ENCODE assay signal across 7 cellular contexts in the genomic region with DNA sequence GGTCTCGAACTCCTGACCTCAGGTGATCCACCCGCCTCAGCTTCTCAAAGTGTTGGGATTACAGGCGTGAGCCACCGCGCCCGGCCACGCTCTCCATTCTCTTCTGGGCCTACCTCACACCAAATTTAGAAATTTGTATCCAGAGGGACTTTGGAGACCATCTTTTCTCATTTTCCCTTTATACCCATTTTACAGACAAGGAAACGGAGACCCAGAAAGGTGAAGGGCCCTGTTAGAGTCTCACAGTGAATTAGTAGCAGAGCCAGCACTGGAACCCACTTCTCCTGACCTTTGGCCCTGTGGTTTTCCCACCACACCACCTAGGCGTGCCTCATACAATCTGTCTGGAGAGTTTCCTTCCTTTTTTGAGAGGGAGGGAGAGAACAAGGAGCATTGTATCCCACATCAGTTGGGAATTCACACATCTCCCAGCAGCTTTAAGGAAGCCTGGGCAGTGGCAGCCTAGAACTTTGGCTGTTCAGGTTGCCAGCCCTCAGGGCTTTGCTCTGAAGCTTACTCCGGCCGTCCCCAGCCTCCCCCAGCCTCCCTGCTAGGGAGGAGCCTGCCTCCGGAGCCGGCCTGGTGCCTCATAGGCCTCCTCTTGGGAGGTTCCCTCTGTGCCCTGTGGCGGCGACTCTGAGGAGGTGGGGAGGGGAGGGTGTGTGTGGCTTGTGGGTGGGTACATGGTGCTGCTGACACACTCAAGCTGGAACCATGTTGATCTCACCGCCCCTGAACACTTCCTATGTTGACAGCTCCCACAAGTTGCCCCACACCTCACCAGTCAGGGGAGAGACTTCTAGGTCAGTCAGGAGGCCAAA. TPM values are rescaled to one million over a fixed set of nuclear protein-coding genes. Genes with fewer than 3 reads are reported as not detected.
DNase-seq lines count a peak whose midpoint lies in the region; ATAC-seq, FAIRE-seq and TF ChIP-seq lines count a peak whose summit lies in the region.

No MANE protein-coding gene starts in this region.

- TF ChIP-seq CTCF in RWPE1 (conservative IDR thresholded peaks at IDR 0.05; ENCODE audit: low read depth): no peak
- no peak for TF ChIP-seq CTCF in tibial nerve (IDR thresholded peaks at IDR 0.05)
- TF ChIP-seq CTCF in GM10248 (IDR thresholded peaks at IDR 0.05; ENCODE audit: control extremely low read depth, extremely low read depth, low read depth, missing control alignments): no peak

- H3K36me3 Mint-ChIP-seq in activated naive CD4-positive, alpha-beta T cell treated with anti-CD3 and anti-CD28 coated beads, Interleukin-2, amount 10 ng/mL, durations not matched to agents 7 days and 5 days: peaks cover 83% of the 10 kb centered on the region

- TF ChIP-seq POLR2A in tibial nerve (IDR thresholded peaks at IDR 0.05): no peak

- H3K27me3 Mint-ChIP-seq in activated naive CD4-positive, alpha-beta T cell treated with anti-CD3 and anti-CD28 coated beads, Interleukin-2, amount 10 ng/mL, durations not matched to agents 7 days and 5 days: no peaks in the 10 kb centered on the region

- H3K36me3 ChIP-seq in tibial nerve: peaks cover 11 to 100% (median 50%) of the 10 kb centered on the region in 3 donors

- H3K27ac ChIP-seq in RWPE1 (peak overlapping the region; percentile 93), tibial nerve (peak overlapping the region in 3 of 4 donors; percentile 56 to 86 (median 57))

- no peak overlapping the region for H3K4me3 ChIP-seq in tibial nerve

- peaks cover 82% of the 10 kb centered on the region for H3K4me1 Mint-ChIP-seq in activated naive CD4-positive, alpha-beta T cell treated with anti-CD3 and anti-CD28 coated beads, Interleukin-2, amount 10 ng/mL, durations not matched to agents 7 days and 5 days

- no peak for FAIRE-seq in GM19239 (lab: Jason Lieb, UNC)

- H3K4me3 Mint-ChIP-seq in activated naive CD4-positive, alpha-beta T cell treated with anti-CD3 and anti-CD28 coated beads, Interleukin-2, amount 10 ng/mL, durations not matched to agents 7 days and 5 days: no peak overlapping the region

- H3K27ac Mint-ChIP-seq in activated naive CD4-positive, alpha-beta T cell treated with anti-CD3 and anti-CD28 coated beads, Interleukin-2, amount 10 ng/mL, durations not matched to agents 7 days and 5 days: peak overlapping the region; percentile 69

- DNase-seq in RWPE1 (ENCODE audit: low spot score): no peak
- peak; percentile 51 for DNase-seq in activated naive CD4-positive, alpha-beta T cell treated with anti-CD3 and anti-CD28 coated beads, Interleukin-2, amount 10 ng/mL, durations not matched to agents 7 days and 5 days
- DNase-seq in left lobe of liver (ENCODE audit: low spot score): no peak
- no peak for DNase-seq in tibial nerve (ENCODE audit: low spot score in 2 of 2)
- no peak for DNase-seq in GM10248 (ENCODE audit: extremely low spot score)
- no peak for DNase-seq in GM19239 (ENCODE audit: insufficient read length, low spot score)
- no peak for DNase-seq in SHP77 treated with DMSO at 0.1 percent for 48 hours (lab: John Stamatoyannopoulos, UW)

- CTCF ChIA-PET in RWPE1 (lab: Yijun Ruan, JAX) (interaction anchor here (1.2 to 2.1 kb wide), 2 partner anchors 10 to 267 kb away, joined by 3 to 11 read pairs; no protein-coding TSS in a partner anchor), GM10248 (lab: Yijun Ruan, JAX) (no interaction called here)
- CTCF ChIA-PET in activated naive CD4-positive, alpha-beta T cell treated with anti-CD3 and anti-CD28 coated beads, Interleukin-2, amount 10 ng/mL, durations not matched to agents 7 days and 5 days (lab: Charles Lee): no interaction called here

- ATAC-seq in left lobe of liver: peak; percentile 16

- peak in 1 of 2 donors; percentile 18 for TF ChIP-seq EP300 in tibial nerve (IDR thresholded peaks at IDR 0.05)

- peaks cover 0 to 80% (median 34%) of the 10 kb centered on the region in 4 donors for H3K4me1 ChIP-seq in tibial nerve

- H3K9me3 ChIP-seq in tibial nerve: no peaks in the 10 kb centered on the region

- no peaks in the 10 kb centered on the region for H3K27me3 ChIP-seq in tibial nerve

- POLR2A ChIA-PET in RWPE1 (lab: Yijun Ruan, JAX; ENCODE audit: low non-redundant PET) (no interaction called here), GM10248 (lab: Yijun Ruan, JAX) (no interaction called here)

- 75 to 80% methylated on average over 16 of the region's 16 CpGs for WGBS in tibial nerve, 2 donors

- H3K9me3 Mint-ChIP-seq in activated naive CD4-positive, alpha-beta T cell treated with anti-CD3 and anti-CD28 coated beads, Interleukin-2, amount 10 ng/mL, durations not matched to agents 7 days and 5 days: no peaks in the 10 kb centered on the region

RNA-seq across cellular contexts. Expression of a gene that starts 13.8 kb away (rescaled TPM):
- total RNA-seq in left lobe of liver: 9.3 TPM
- 100 to 1,000 TPM; 141 to 207 (median 190) TPM for total RNA-seq in tibial nerve

Comparison
In these comparisons a context has a peak if more than half of its experiments do, and no peak if none do; other contexts are left out.
1. RNA of a gene that starts 13.8 kb away (total RNA-seq): 141 to 207 TPM in tibial nerve; 9.3 TPM in left lobe of liver (single experiment); every median in the first group is over 10 times any median in the second.